11 cellular contexts compared by ENCODE assay signal in the genomic region with DNA sequence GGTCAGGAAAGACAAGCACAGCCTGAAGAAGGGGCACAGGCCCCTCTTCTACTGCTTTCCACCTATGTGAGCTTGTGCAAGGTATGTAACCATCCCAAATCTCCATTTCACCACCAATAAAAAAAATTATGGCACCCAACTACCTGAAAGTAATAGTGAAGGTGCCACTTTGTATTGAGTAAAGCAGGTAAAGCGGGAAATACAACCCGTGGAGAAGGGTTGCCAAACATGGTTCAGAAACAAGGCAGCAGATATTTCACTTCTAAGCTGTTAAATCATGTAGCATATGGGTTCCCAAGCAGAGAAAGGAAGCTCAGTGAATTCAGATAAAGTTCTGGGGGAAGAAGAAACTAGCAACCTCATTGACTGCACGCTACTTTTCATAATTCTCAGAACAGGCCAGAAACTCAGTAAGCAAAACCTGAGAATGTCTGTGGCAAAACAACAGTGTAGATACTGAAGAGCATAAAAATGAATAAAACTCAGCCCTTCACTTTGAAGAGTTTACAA. TPM values are rescaled to one million over a fixed set of nuclear protein-coding genes. Genes with fewer than 3 reads are reported as not detected.
DNase-seq lines count a peak whose midpoint lies in the region; ATAC-seq and TF ChIP-seq lines count a peak whose summit lies in the region.
"Had no signal": no experiment of that assay in that cellular context is flagged by ENCODE, and none has a peak within 500 bp of the region (broad histone marks: within the 10 kb centered on the region; RNA-seq: fewer than 3 reads in every experiment).

No MANE protein-coding gene starts in this region.

- no peak overlapping the region for H3K4me3 Mint-ChIP-seq in neural progenitor cell

- H3K79me2 ChIP-seq in neural progenitor cell (ENCODE audit: low read depth) = no peaks in the 10 kb centered on the region

- DNase-seq in AG04449 (ENCODE audit: low read depth, low spot score) = no peak
- DNase-seq in Panc1 (ENCODE audit: low read depth, low spot score) = no peak
- DNase-seq in esophagus muscularis mucosa (ENCODE audit: extremely low spot score) = no peak
- DNase-seq in psoas muscle = no peak
- no peak for DNase-seq in H7
- DNase-seq in neural progenitor cell (ENCODE audit: low spot score) = no peak
- no peak for DNase-seq in NCI-H1417 (lab: John Stamatoyannopoulos, UW)
- DNase-seq: mesendoderm, NCI-H187 treated with DMSO at 0.1 percent for 48 hours, SHP77 had no signal

- no peak for TF ChIP-seq POLR2A in esophagus muscularis mucosa (IDR thresholded peaks at IDR 0.05; ENCODE audit: low read depth)

- H3K4me2 ChIP-seq in neural progenitor cell = no peak overlapping the region

- no TSS peak for BruUV-seq in Panc1 (replicated peaks; lab: Mats Ljungman, UMichigan)

- in situ Hi-C loops in Panc1 (cut with HindIII; ENCODE audit: low pct_unique_long_range_greater_than_20kb, low sequenced_read_pairs) = no loop called here

- no peaks in the 10 kb centered on the region for H3K36me3 Mint-ChIP-seq in neural progenitor cell

- H3K4me1 ChIP-seq in Panc1 (ENCODE audit: control insufficient read depth, insufficient read depth, low read length) (peaks cover 58% of the 10 kb centered on the region), esophagus muscularis mucosa (peaks cover 56 to 77% (median 75%) of the 10 kb centered on the region in 4 donors), psoas muscle (no peaks in the 10 kb centered on the region), neural progenitor cell (peaks cover 6% of the 10 kb centered on the region)

- TF ChIP-seq CTCF in AG04449 (IDR thresholded peaks at IDR 0.05; ENCODE audit: insufficient read depth, low read length, missing control alignments) = no peak
- no peak for TF ChIP-seq CTCF in Panc1 (IDR thresholded peaks at IDR 0.05)
- TF ChIP-seq CTCF in esophagus muscularis mucosa (IDR thresholded peaks at IDR 0.05) = no peak
- no peak for TF ChIP-seq CTCF in psoas muscle (IDR thresholded peaks at IDR 0.05)
- no peak for TF ChIP-seq CTCF in neural progenitor cell (IDR thresholded peaks at IDR 0.05)

- H3K4me3 ChIP-seq in AG04449 (ENCODE audit: low read depth, low read length) (peak overlapping the region; percentile 38), Panc1 (ENCODE audit: low read depth in 2 of 2, low read length in 2 of 2) (peak overlapping the region; percentile 26 to 51), esophagus muscularis mucosa (peak overlapping the region; percentile 4 to 93 (median 86)), psoas muscle (peak overlapping the region; percentile 85), H7 (ENCODE audit: insufficient read depth, low read depth, low read length) (no peak overlapping the region), neural progenitor cell (no peak overlapping the region)

- peaks cover 17% of the 10 kb centered on the region for H3F3A ChIP-seq in neural progenitor cell (ENCODE audit: low read depth)

- H3K9ac ChIP-seq in neural progenitor cell = no peak overlapping the region

- intact Hi-C loops in Panc1 (cut with micrococcal nuclease; ENCODE audit: unreplicated experiment) = no loop called here
- intact Hi-C loops in esophagus muscularis mucosa (cut with DNase I) = no loop called here
- intact Hi-C loops in psoas muscle (cut with DNase I) = no loop called here

- no peak overlapping the region for H3K27ac Mint-ChIP-seq in neural progenitor cell

- H2AFZ ChIP-seq in neural progenitor cell (replicated peaks) = no peak overlapping the region

- ATAC-seq in Panc1 = no peak
- no peak for ATAC-seq in psoas muscle
- no peak for ATAC-seq in GM18867 (IDR thresholded peaks at IDR 0.05; ENCODE audit: unreplicated experiment)

- H3K4me1 Mint-ChIP-seq in neural progenitor cell = peaks cover 22% of the 10 kb centered on the region

- POLR2A ChIA-PET in AG04449 (lab: Yijun Ruan, JAX) = interaction anchor here (1.6 kb wide), 1 partner anchor 9 kb away, joined by 4 read pairs; no protein-coding TSS in a partner anchor
- POLR2A ChIA-PET in Panc1 (lab: Charles Lee) = interaction anchor here (0.6 kb wide), 1 partner anchor 24 kb away, joined by 3 read pairs; no protein-coding TSS in a partner anchor

- no peaks in the 10 kb centered on the region for H3K27me3 ChIP-seq in Panc1 (ENCODE audit: control insufficient read depth, insufficient read depth, low read length)
- H3K27me3 ChIP-seq in esophagus muscularis mucosa = no peaks in the 10 kb centered on the region
- H3K27me3 ChIP-seq in psoas muscle (ENCODE audit: insufficient read depth in 3 of 3, low read length in 2 of 3) = no peaks in the 10 kb centered on the region
- H3K27me3 ChIP-seq in H7 (ENCODE audit: control insufficient read depth, insufficient read depth, low read length) = peaks cover 3% of the 10 kb centered on the region
- peaks cover 13% of the 10 kb centered on the region for H3K27me3 ChIP-seq in neural progenitor cell

- H3K9me3 ChIP-seq in Panc1 (ENCODE audit: control insufficient read depth, insufficient read depth, low read depth, low read length) = no peaks in the 10 kb centered on the region
- H3K9me3 ChIP-seq in esophagus muscularis mucosa = no peaks in the 10 kb centered on the region
- no peaks in the 10 kb centered on the region for H3K9me3 ChIP-seq in psoas muscle
- H3K9me3 ChIP-seq in neural progenitor cell (ENCODE audit: low read depth) = no peaks in the 10 kb centered on the region

- CTCF ChIA-PET in AG04449 (lab: Yijun Ruan, JAX) = interaction anchor here (0.9 to 7.4 kb wide), 12 partner anchors 9 to 94 kb away, joined by 3 to 52 read pairs (median 4); no protein-coding TSS in a partner anchor
- CTCF ChIA-PET in Panc1 (lab: Charles Lee) = interaction anchor here (1.4 to 2.0 kb wide), 2 partner anchors 30 to 92 kb away, joined by 4 to 7 read pairs; no protein-coding TSS in a partner anchor

- H3K27me3 Mint-ChIP-seq in neural progenitor cell (ENCODE audit: insufficient read depth, low read depth) = peaks cover 2% of the 10 kb centered on the region

- WGBS in esophagus muscularis mucosa = 56% methylated on average over 3 of the region's 3 CpGs
- WGBS in psoas muscle, 3 donors = 41 to 75% (median 46%) methylated on average over 3 of the region's 3 CpGs

- no peaks in the 10 kb centered on the region for H4K20me1 ChIP-seq in neural progenitor cell (ENCODE audit: low read depth)

- H3K36me3 ChIP-seq in Panc1 (ENCODE audit: control insufficient read depth, insufficient read depth, low read length) (no peaks in the 10 kb centered on the region; the same call in 1 of the 2 replicates), esophagus muscularis mucosa (no peaks in the 10 kb centered on the region), psoas muscle (ENCODE audit: insufficient read depth in 1 of 2, low read depth in 1 of 2) (no peaks in the 10 kb centered on the region), H7 (replicated peaks; ENCODE audit: control insufficient read depth, insufficient read depth, low read length) (no peaks in the 10 kb centered on the region), neural progenitor cell (no peaks in the 10 kb centered on the region)

- H3K9me3 Mint-ChIP-seq in neural progenitor cell = no peaks in the 10 kb centered on the region

- no peak for TF ChIP-seq EP300 in esophagus muscularis mucosa (IDR thresholded peaks at IDR 0.05)

- H3K27ac ChIP-seq in Panc1 (ENCODE audit: low read length) = peak overlapping the region; percentile 84
- peak overlapping the region; percentile 91 to 99 (median 96) for H3K27ac ChIP-seq in esophagus muscularis mucosa (replicated peaks in 1 of 4)
- H3K27ac ChIP-seq in psoas muscle = peak overlapping the region; percentile 85
- no peak overlapping the region for H3K27ac ChIP-seq in neural progenitor cell

RNA-seq across cellular contexts. Expression of a gene that starts 4.1 kb away (rescaled TPM):
- 158 TPM for total RNA-seq in Panc1 (2021; ENCODE audit: unreplicated experiment)
- 81.1 TPM for polyA plus RNA-seq in Panc1 (2012; ENCODE audit: insufficient read length)
- total RNA-seq in esophagus muscularis mucosa = 10 to 100 TPM; 48.2 to 84.7 (median 54.9) TPM
- total RNA-seq in psoas muscle = 1 to 10 TPM; 3.0 to 9.1 (median 7.6) TPM
- 10 to 100 TPM in 1 of 3 donors, 1 to 10 TPM in 2; 2.0 to 15.7 (median 3.8) TPM for polyA plus RNA-seq in psoas muscle
- total RNA-seq in H7 (2014; rRNA removed; shearing (Covaris generic)) = 24.2 and 30.2 TPM in 2 replicates
- total RNA-seq in neural progenitor cell (ENCODE audit: low replicate concordance) = 8.3 and 29.2 TPM in 2 replicates

Comparison
In these comparisons a context has a peak if more than half of its experiments do, and no peak if none do; other contexts are left out.
1. H3K4me3 ChIP-seq: peak in AG04449 (single experiment), Panc1 (2 of 2), esophagus muscularis mucosa (4 of 4) and psoas muscle (single experiment); none in H7 (single experiment) and neural progenitor cell (single experiment).